In the genomic region with DNA sequence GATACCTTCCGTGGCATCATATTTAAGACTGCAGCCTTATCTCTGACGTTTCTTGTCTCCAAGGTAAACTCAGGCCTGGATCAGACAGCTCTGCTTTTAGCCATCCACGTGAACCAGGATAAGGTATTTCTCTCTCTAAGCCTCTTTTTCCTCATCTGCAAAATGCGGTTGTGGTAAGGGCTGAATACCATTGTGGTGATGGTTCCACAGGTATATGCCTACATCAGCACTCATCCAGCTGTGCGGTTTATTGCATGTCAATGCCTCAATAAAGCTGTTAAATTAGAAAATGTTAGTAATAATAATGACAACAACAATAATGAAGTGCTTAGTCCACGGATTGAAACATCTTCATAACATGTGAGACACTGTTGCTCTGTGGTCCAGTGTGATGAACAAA, we compare ENCODE assay signal across 22 cellular contexts.
"Had no signal": no experiment of that assay in that cellular context is flagged by ENCODE, and none has a peak within 500 bp of the region (broad histone marks: within the 10 kb centered on the region; RNA-seq: fewer than 3 reads in every experiment).

No MANE protein-coding gene starts in this region.

- H3K27me3 ChIP-seq: esophagus muscularis mucosa, gastrocnemius medialis, thyroid gland had no signal

- H3K4me1 Mint-ChIP-seq: activated naive CD8-positive, alpha-beta T cell treated with anti-CD3 and anti-CD28 coated beads for 36 hours; memory B cell; T-helper 17 cell had no signal

- H3K4me3 ChIP-seq: esophagus muscularis mucosa, gastrocnemius medialis, pancreas, thyroid gland had no signal

- H3K36me3 Mint-ChIP-seq: activated naive CD8-positive, alpha-beta T cell treated with anti-CD3 and anti-CD28 coated beads for 36 hours; memory B cell; natural killer cell treated with Interleukin-12 subunit alpha and Interleukin-12 subunit beta and Interleukin-15 and Interleukin-18, amount 100 ng/mL, for 72 hours had no signal

- H3K36me3 ChIP-seq: esophagus muscularis mucosa, gastrocnemius medialis, pancreas, thyroid gland had no signal

- H3K9me3 Mint-ChIP-seq: activated naive CD8-positive, alpha-beta T cell treated with anti-CD3 and anti-CD28 coated beads for 36 hours; dendritic cell treated with granulocyte-macrophage colony-stimulating factor and Interleukin-4, amounts not matched to agents 40 ng/mL and 50 ng/mL, for 4 days; natural killer cell treated with Interleukin-12 subunit alpha and Interleukin-12 subunit beta and Interleukin-15 and Interleukin-18, amount 100 ng/mL, for 72 hours; stimulated activated naive CD8-positive, alpha-beta T cell treated with anti-CD3 and anti-CD28 coated beads, Interleukin-15, Interleukin-2, amounts not matched to agents 100 ng/mL and 50 ng/mL, for 24 hours had no signal

- H3K27ac Mint-ChIP-seq: activated naive CD8-positive, alpha-beta T cell treated with anti-CD3 and anti-CD28 coated beads for 36 hours; dendritic cell treated with granulocyte-macrophage colony-stimulating factor and Interleukin-4, amounts not matched to agents 40 ng/mL and 50 ng/mL, for 4 days; memory B cell; natural killer cell treated with Interleukin-12 subunit alpha and Interleukin-12 subunit beta and Interleukin-15 and Interleukin-18, amount 100 ng/mL, for 72 hours; stimulated activated naive CD8-positive, alpha-beta T cell treated with anti-CD3 and anti-CD28 coated beads, Interleukin-15, Interleukin-2, amounts not matched to agents 100 ng/mL and 50 ng/mL, for 24 hours; T-helper 17 cell had no signal

- H3K27ac ChIP-seq: gastrocnemius medialis, pancreas, thyroid gland had no signal

- ATAC-seq: gastrocnemius medialis; left cardiac atrium; natural killer cell treated with Interleukin-12 subunit alpha and Interleukin-12 subunit beta and Interleukin-15 and Interleukin-18, amount 100 ng/mL, for 72 hours; pancreas; right cardiac atrium; T-helper 17 cell had no signal

- H3K27me3 Mint-ChIP-seq: activated naive CD8-positive, alpha-beta T cell treated with anti-CD3 and anti-CD28 coated beads for 36 hours; T-helper 17 cell had no signal

- DNase-seq: activated CD4-positive, alpha-beta T cell treated with anti-CD3 and anti-CD28 coated beads for 4 hours; activated CD4-positive, alpha-beta T cell treated with anti-CD3 and anti-CD28 coated beads, Interleukin-2, amount 50 U/mL, for 48 hours; activated CD4-positive, CD25-positive, alpha-beta regulatory T cell; activated naive CD4-positive, alpha-beta T cell treated with Interleukin-2 at 50 U/mL for 16 hours; activated naive CD8-positive, alpha-beta T cell treated with anti-CD3 and anti-CD28 coated beads for 36 hours; activated T-cell treated with anti-CD3 and anti-CD28 coated beads, Interleukin-2, amount 50 U/mL, for 48 hours; amniotic stem cell; effector memory CD4-positive, alpha-beta T cell; gastrocnemius medialis; left cardiac atrium; stimulated activated CD4-positive, alpha-beta T cell treated with anti-CD3 and anti-CD28 coated beads, Interleukin-12 subunit alpha, Interleukin-12 subunit beta, amount 100 ng/mL, for 4 hours; T-helper 17 cell; thyroid gland had no signal

- H3K9me3 ChIP-seq: esophagus muscularis mucosa, gastrocnemius medialis, pancreas, thyroid gland had no signal

- H3K4me3 Mint-ChIP-seq: activated naive CD8-positive, alpha-beta T cell treated with anti-CD3 and anti-CD28 coated beads for 36 hours; dendritic cell treated with granulocyte-macrophage colony-stimulating factor and Interleukin-4, amounts not matched to agents 40 ng/mL and 50 ng/mL, for 4 days; memory B cell; natural killer cell treated with Interleukin-12 subunit alpha and Interleukin-12 subunit beta and Interleukin-15 and Interleukin-18, amount 100 ng/mL, for 72 hours; stimulated activated naive CD8-positive, alpha-beta T cell treated with anti-CD3 and anti-CD28 coated beads, Interleukin-15, Interleukin-2, amounts not matched to agents 100 ng/mL and 50 ng/mL, for 24 hours; T-helper 17 cell had no signal

- FAIRE-seq: endothelial cell of umbilical vein, islet of Langerhans, pancreas had no signal
